In the genomic region with DNA sequence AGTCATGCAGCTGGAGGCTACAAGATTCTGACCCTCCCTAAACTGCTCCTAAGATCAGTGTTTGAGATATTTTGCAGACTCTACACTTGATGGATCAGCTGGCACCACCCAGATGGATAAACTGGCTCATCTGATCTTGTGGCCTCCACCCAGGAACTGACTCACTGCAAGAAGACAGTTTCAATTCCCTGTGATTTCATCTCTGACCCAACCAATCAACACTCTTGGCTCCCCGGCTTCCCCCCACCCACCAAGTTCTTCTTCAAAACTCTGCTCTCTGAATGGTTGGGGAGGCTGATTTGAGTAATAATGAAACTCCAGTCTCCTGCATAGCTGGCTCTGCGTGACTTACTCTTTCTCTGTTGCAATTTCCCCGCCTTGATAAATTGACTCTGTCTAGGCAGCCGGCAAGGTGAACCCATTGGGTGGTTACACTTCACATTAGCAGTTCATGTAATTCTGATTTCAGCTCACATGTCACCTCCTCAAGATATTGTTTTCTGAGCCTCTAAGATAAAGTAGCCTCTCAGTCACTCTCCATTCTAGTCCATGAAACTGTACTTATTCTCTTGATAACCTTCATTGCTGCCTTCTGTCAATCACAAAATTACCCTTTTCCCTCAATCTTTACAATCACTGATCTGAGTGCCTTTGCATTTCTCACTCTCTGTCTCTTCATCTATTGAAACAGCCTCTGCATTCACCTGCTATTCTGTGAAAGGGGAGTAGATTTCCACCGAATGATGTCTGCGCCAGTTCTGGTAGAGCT, we compare ENCODE assay signal across 1 cellular context.
A peak's percentile ranks its signal among the peaks of the same experiment; 100 is the strongest.
TF ChIP-seq lines count a peak whose summit lies in the region.

No MANE protein-coding gene starts in this region.

TF ChIP-seq in K562, 482 proteins besides CTCF, POLR2A, EP300 and RAD21 (continued from another document and continues in another):
- TF ChIP-seq, protein P1, sequence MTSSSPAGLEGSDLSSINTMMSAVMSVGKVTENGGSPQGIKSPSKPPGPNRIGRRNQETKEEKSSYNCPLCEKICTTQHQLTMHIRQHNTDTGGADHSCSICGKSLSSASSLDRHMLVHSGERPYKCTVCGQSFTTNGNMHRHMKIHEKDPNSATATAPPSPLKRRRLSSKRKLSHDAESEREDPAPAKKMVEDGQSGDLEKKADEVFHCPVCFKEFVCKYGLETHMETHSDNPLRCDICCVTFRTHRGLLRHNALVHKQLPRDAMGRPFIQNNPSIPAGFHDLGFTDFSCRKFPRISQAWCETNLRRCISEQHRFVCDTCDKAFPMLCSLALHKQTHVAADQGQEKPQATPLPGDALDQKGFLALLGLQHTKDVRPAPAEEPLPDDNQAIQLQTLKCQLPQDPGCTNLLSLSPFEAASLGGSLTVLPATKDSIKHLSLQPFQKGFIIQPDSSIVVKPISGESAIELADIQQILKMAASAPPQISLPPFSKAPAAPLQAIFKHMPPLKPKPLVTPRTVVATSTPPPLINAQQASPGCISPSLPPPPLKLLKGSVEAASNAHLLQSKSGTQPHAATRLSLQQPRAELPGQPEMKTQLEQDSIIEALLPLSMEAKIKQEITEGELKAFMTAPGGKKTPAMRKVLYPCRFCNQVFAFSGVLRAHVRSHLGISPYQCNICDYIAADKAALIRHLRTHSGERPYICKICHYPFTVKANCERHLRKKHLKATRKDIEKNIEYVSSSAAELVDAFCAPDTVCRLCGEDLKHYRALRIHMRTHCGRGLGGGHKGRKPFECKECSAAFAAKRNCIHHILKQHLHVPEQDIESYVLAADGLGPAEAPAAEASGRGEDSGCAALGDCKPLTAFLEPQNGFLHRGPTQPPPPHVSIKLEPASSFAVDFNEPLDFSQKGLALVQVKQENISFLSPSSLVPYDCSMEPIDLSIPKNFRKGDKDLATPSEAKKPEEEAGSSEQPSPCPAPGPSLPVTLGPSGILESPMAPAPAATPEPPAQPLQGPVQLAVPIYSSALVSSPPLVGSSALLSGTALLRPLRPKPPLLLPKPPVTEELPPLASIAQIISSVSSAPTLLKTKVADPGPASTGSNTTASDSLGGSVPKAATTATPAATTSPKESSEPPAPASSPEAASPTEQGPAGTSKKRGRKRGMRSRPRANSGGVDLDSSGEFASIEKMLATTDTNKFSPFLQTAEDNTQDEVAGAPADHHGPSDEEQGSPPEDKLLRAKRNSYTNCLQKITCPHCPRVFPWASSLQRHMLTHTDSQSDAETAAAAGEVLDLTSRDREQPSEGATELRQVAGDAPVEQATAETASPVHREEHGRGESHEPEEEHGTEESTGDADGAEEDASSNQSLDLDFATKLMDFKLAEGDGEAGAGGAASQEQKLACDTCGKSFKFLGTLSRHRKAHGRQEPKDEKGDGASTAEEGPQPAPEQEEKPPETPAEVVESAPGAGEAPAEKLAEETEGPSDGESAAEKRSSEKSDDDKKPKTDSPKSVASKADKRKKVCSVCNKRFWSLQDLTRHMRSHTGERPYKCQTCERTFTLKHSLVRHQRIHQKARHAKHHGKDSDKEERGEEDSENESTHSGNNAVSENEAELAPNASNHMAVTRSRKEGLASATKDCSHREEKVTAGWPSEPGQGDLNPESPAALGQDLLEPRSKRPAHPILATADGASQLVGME (CRISPR knock-in tag; IDR thresholded peaks at IDR 0.05): no peak
- TF ChIP-seq NR2C2 (CRISPR knock-in tag; IDR thresholded peaks at IDR 0.05) (no peak), NR2C2 (tag; IDR thresholded peaks at IDR 0.05) (peak; percentile 61), SIN3B (IDR thresholded peaks at IDR 0.05; ENCODE audit: low read depth) (no peak), MCM5 (IDR thresholded peaks at IDR 0.05; ENCODE audit: low read depth) (no peak), TRIM24 (IDR thresholded peaks at IDR 0.05) (peak in 1 of 2 experiments; percentile 48; a peak in 2 of 4 replicates), ZEB2 (IDR thresholded peaks at IDR 0.05) (no peak; the same call in 1 of the 2 replicates), CBX3 (IDR thresholded peaks at IDR 0.05; ENCODE audit: borderline replicate concordance in 1 of 2, low read length in 2 of 2) (no peak), ZFPM2 (CRISPR knock-in tag; IDR thresholded peaks at IDR 0.05) (no peak), ZNF212 (CRISPR knock-in tag; IDR thresholded peaks at IDR 0.05) (no peak), SRSF3 (IDR thresholded peaks at IDR 0.05; ENCODE audit: insufficient read depth, low read length) (no peak), ADNP (tag; IDR thresholded peaks at IDR 0.05) (no peak; the same call in 1 of the 2 replicates), HDAC3 (IDR thresholded peaks at IDR 0.05; ENCODE audit: borderline replicate concordance, partially characterized antibody) (peak; percentile 9), BRF1 (IDR thresholded peaks at IDR 0.05; ENCODE audit: borderline replicate concordance, extremely low read depth, insufficient read length) (no peak), MTF1 (CRISPR knock-in tag; IDR thresholded peaks at IDR 0.05; ENCODE audit: borderline replicate concordance) (no peak), TSC22D4 (tag; IDR thresholded peaks at IDR 0.05) (no peak), HDGF (IDR thresholded peaks at IDR 0.05) (no peak), TBP (optimal IDR thresholded peaks at IDR 0.05; ENCODE audit: low read depth, low read length) (no peak), DNMT1 (IDR thresholded peaks at IDR 0.05) (no peak), ZNF239 (CRISPR knock-in tag; IDR thresholded peaks at IDR 0.05) (no peak), BRD9 (IDR thresholded peaks at IDR 0.05; ENCODE audit: low read depth, partially characterized antibody) (no peak), HIVEP1 (CRISPR knock-in tag; IDR thresholded peaks at IDR 0.05) (no peak), ZNF561 (CRISPR knock-in tag; conservative IDR thresholded peaks at IDR 0.05) (no peak), IFI16 (CRISPR knock-in tag; IDR thresholded peaks at IDR 0.05) (no peak), SETDB1 (IDR thresholded peaks at IDR 0.05; ENCODE audit: low read length) (no peak), ZBTB17 (CRISPR knock-in tag; IDR thresholded peaks at IDR 0.05) (no peak), POLR2AphosphoS2 (IDR thresholded peaks at IDR 0.05; ENCODE audit: low read length) (no peak), BRCA1 (IDR thresholded peaks at IDR 0.05) (no peak), BRCA1 (CRISPR knock-in tag; IDR thresholded peaks at IDR 0.05) (no peak), NFYB (IDR thresholded peaks at IDR 0.05; ENCODE audit: extremely low read depth, insufficient read length) (peak; percentile 75), LARP7 (IDR thresholded peaks at IDR 0.05) (no peak), KLF6 (CRISPR knock-in tag; IDR thresholded peaks at IDR 0.05; ENCODE audit: borderline replicate concordance) (no peak)
- TF ChIP-seq, protein P2, sequence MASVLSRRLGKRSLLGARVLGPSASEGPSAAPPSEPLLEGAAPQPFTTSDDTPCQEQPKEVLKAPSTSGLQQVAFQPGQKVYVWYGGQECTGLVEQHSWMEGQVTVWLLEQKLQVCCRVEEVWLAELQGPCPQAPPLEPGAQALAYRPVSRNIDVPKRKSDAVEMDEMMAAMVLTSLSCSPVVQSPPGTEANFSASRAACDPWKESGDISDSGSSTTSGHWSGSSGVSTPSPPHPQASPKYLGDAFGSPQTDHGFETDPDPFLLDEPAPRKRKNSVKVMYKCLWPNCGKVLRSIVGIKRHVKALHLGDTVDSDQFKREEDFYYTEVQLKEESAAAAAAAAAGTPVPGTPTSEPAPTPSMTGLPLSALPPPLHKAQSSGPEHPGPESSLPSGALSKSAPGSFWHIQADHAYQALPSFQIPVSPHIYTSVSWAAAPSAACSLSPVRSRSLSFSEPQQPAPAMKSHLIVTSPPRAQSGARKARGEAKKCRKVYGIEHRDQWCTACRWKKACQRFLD (CRISPR knock-in tag; IDR thresholded peaks at IDR 0.05): peak; percentile 80; the same call in 1 of the 2 replicates
- TF ChIP-seq, protein P3, sequence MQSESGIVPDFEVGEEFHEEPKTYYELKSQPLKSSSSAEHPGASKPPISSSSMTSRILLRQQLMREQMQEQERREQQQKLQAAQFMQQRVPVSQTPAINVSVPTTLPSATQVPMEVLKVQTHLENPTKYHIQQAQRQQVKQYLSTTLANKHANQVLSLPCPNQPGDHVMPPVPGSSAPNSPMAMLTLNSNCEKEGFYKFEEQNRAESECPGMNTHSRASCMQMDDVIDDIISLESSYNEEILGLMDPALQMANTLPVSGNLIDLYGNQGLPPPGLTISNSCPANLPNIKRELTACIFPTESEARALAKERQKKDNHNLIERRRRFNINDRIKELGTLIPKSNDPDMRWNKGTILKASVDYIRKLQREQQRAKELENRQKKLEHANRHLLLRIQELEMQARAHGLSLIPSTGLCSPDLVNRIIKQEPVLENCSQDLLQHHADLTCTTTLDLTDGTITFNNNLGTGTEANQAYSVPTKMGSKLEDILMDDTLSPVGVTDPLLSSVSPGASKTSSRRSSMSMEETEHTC (IDR thresholded peaks at IDR 0.05): no peak
- TF ChIP-seq, protein P4, sequence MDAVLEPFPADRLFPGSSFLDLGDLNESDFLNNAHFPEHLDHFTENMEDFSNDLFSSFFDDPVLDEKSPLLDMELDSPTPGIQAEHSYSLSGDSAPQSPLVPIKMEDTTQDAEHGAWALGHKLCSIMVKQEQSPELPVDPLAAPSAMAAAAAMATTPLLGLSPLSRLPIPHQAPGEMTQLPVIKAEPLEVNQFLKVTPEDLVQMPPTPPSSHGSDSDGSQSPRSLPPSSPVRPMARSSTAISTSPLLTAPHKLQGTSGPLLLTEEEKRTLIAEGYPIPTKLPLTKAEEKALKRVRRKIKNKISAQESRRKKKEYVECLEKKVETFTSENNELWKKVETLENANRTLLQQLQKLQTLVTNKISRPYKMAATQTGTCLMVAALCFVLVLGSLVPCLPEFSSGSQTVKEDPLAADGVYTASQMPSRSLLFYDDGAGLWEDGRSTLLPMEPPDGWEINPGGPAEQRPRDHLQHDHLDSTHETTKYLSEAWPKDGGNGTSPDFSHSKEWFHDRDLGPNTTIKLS (IDR thresholded peaks at IDR 0.05; ENCODE audit: borderline replicate concordance, low read depth): no peak
- TF ChIP-seq, protein P5, sequence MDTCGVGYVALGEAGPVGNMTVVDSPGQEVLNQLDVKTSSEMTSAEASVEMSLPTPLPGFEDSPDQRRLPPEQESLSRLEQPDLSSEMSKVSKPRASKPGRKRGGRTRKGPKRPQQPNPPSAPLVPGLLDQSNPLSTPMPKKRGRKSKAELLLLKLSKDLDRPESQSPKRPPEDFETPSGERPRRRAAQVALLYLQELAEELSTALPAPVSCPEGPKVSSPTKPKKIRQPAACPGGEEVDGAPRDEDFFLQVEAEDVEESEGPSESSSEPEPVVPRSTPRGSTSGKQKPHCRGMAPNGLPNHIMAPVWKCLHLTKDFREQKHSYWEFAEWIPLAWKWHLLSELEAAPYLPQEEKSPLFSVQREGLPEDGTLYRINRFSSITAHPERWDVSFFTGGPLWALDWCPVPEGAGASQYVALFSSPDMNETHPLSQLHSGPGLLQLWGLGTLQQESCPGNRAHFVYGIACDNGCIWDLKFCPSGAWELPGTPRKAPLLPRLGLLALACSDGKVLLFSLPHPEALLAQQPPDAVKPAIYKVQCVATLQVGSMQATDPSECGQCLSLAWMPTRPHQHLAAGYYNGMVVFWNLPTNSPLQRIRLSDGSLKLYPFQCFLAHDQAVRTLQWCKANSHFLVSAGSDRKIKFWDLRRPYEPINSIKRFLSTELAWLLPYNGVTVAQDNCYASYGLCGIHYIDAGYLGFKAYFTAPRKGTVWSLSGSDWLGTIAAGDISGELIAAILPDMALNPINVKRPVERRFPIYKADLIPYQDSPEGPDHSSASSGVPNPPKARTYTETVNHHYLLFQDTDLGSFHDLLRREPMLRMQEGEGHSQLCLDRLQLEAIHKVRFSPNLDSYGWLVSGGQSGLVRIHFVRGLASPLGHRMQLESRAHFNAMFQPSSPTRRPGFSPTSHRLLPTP (IDR thresholded peaks at IDR 0.05; ENCODE audit: borderline replicate concordance, extremely low read depth, insufficient read length): no peak
- TF ChIP-seq, protein P6, sequence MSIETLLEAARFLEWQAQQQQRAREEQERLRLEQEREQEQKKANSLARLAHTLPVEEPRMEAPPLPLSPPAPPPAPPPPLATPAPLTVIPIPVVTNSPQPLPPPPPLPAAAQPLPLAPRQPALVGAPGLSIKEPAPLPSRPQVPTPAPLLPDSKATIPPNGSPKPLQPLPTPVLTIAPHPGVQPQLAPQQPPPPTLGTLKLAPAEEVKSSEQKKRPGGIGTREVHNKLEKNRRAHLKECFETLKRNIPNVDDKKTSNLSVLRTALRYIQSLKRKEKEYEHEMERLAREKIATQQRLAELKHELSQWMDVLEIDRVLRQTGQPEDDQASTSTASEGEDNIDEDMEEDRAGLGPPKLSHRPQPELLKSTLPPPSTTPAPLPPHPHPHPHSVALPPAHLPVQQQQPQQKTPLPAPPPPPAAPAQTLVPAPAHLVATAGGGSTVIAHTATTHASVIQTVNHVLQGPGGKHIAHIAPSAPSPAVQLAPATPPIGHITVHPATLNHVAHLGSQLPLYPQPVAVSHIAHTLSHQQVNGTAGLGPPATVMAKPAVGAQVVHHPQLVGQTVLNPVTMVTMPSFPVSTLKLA (conservative IDR thresholded peaks at IDR 0.05): no peak; a peak in 1 of 4 replicates
- TF ChIP-seq, protein P7, sequence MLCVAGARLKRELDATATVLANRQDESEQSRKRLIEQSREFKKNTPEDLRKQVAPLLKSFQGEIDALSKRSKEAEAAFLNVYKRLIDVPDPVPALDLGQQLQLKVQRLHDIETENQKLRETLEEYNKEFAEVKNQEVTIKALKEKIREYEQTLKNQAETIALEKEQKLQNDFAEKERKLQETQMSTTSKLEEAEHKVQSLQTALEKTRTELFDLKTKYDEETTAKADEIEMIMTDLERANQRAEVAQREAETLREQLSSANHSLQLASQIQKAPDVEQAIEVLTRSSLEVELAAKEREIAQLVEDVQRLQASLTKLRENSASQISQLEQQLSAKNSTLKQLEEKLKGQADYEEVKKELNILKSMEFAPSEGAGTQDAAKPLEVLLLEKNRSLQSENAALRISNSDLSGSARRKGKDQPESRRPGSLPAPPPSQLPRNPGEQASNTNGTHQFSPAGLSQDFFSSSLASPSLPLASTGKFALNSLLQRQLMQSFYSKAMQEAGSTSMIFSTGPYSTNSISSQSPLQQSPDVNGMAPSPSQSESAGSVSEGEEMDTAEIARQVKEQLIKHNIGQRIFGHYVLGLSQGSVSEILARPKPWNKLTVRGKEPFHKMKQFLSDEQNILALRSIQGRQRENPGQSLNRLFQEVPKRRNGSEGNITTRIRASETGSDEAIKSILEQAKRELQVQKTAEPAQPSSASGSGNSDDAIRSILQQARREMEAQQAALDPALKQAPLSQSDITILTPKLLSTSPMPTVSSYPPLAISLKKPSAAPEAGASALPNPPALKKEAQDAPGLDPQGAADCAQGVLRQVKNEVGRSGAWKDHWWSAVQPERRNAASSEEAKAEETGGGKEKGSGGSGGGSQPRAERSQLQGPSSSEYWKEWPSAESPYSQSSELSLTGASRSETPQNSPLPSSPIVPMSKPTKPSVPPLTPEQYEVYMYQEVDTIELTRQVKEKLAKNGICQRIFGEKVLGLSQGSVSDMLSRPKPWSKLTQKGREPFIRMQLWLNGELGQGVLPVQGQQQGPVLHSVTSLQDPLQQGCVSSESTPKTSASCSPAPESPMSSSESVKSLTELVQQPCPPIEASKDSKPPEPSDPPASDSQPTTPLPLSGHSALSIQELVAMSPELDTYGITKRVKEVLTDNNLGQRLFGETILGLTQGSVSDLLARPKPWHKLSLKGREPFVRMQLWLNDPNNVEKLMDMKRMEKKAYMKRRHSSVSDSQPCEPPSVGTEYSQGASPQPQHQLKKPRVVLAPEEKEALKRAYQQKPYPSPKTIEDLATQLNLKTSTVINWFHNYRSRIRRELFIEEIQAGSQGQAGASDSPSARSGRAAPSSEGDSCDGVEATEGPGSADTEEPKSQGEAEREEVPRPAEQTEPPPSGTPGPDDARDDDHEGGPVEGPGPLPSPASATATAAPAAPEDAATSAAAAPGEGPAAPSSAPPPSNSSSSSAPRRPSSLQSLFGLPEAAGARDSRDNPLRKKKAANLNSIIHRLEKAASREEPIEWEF (CRISPR knock-in tag; IDR thresholded peaks at IDR 0.05): no peak
